Comparison of ENCODE assay signal across 16 cellular contexts in the genomic region with DNA sequence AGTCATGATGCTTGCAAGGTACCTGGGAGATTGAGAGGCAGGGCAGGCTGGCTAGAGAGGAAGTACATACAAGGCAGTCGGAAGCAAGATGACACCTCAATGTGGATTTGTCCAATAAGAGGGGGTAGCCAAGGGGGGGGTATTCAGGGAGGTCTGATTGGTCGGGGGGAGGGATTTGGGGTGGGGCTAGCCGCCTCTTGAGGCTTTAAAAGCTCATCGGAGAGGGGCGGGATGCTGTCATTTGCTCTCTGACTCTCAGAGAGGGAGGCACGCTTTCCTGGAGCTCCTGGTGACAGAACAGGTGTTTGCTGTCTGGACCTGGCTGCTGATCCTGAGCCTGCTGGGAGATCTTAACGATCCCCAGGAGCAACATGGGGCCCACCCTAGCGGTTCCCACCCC. TPM values are rescaled to one million over a fixed set of nuclear protein-coding genes. Genes with fewer than 3 reads are reported as not detected.
DNase-seq lines count a peak whose midpoint lies in the region; ATAC-seq, FAIRE-seq and TF ChIP-seq lines count a peak whose summit lies in the region.
"Had no signal": no experiment of that assay in that cellular context is flagged by ENCODE, and none has a peak within 500 bp of the region (broad histone marks: within the 10 kb centered on the region; RNA-seq: fewer than 3 reads in every experiment).

A gene (plus strand): TSS at position 234 of the 400 bp plus-strand sequence. CDS start 138 bp downstream, at position 372.

- no peaks in the 10 kb centered on the region for H3K79me2 ChIP-seq in astrocyte (ENCODE audit: insufficient read depth, low read length)

- H3K9ac ChIP-seq in astrocyte (ENCODE audit: low read length) = no peak within 1 kb of the TSS

- H3K4me1 Mint-ChIP-seq in activated T-cell treated with anti-CD3 and anti-CD28 coated beads, Interleukin-2, amount 50 U/mL, for 24 hours (ENCODE audit: low read depth) = peaks cover 9% of the 10 kb centered on the region
- peaks cover 2% of the 10 kb centered on the region for H3K4me1 Mint-ChIP-seq in astrocyte (ENCODE audit: low read depth, unreplicated experiment)
- H3K4me1 Mint-ChIP-seq in memory B cell = peaks cover 4% of the 10 kb centered on the region

- peaks cover 16% of the 10 kb centered on the region for H3K27me3 ChIP-seq in astrocyte (ENCODE audit: insufficient read depth, low read length)
- H3K27me3 ChIP-seq in thoracic aorta (replicated peaks; ENCODE audit: insufficient read depth) = no peaks in the 10 kb centered on the region
- peaks cover 13% of the 10 kb centered on the region for H3K27me3 ChIP-seq in lower lobe of right lung (ENCODE audit: low read depth)

- H3K4me3 ChIP-seq in astrocyte (ENCODE audit: insufficient read depth, low read depth, low read length) (no peak within 1 kb of the TSS), thoracic aorta (peak within 1 kb of the TSS; percentile 23), lower lobe of right lung (no peak within 1 kb of the TSS)

- intact Hi-C loops in lower lobe of right lung (cut with DNase I) = no loop called here

- no peak for DNase-seq in activated T-cell treated with anti-CD3 and anti-CD28 coated beads, Interleukin-2, amount 50 U/mL, for 24 hours
- DNase-seq in activated T-cell treated with anti-CD3 and anti-CD28 coated beads for 4 hours (no peak), astrocyte (ENCODE audit: low read depth) (no peak), memory B cell (ENCODE audit: low spot score in 2 of 2) (no peak), thoracic aorta (ENCODE audit: low spot score) (no peak), cerebellar nuclear complex (lab: John Stamatoyannopoulos, UW) (no peak), lower lobe of right lung (no peak), NCI-H526 (lab: John Stamatoyannopoulos, UW) (no peak)
- DNase-seq: CD4-positive, alpha-beta T cell; NCI-H446 treated with DMSO at 0.1 percent for 48 hours; PC-3; transverse colon had no signal

- peak within 1 kb of the TSS; percentile 8 for H3K4me3 Mint-ChIP-seq in activated T-cell treated with anti-CD3 and anti-CD28 coated beads, Interleukin-2, amount 50 U/mL, for 24 hours
- H3K4me3 Mint-ChIP-seq in astrocyte (ENCODE audit: unreplicated experiment) = peak within 1 kb of the TSS; percentile 73
- peak within 1 kb of the TSS; percentile 29 for H3K4me3 Mint-ChIP-seq in memory B cell
- H3K4me3 Mint-ChIP-seq: CD4-positive, alpha-beta T cell had no signal

- H3K9me3 ChIP-seq in astrocyte (ENCODE audit: insufficient read depth, low read depth, low read length) (no peaks in the 10 kb centered on the region), thoracic aorta (no peaks in the 10 kb centered on the region), lower lobe of right lung (no peaks in the 10 kb centered on the region)
- H3K9me3 ChIP-seq: transverse colon had no signal

- H3K36me3 ChIP-seq in astrocyte (ENCODE audit: insufficient read depth, low read length) = no peaks in the 10 kb centered on the region
- H3K36me3 ChIP-seq in thoracic aorta = no peaks in the 10 kb centered on the region
- no peaks in the 10 kb centered on the region for H3K36me3 ChIP-seq in lower lobe of right lung
- H3K36me3 ChIP-seq: transverse colon had no signal

- H3K9me3 Mint-ChIP-seq in activated T-cell treated with anti-CD3 and anti-CD28 coated beads, Interleukin-2, amount 50 U/mL, for 24 hours = no peaks in the 10 kb centered on the region
- H3K9me3 Mint-ChIP-seq in astrocyte (ENCODE audit: unreplicated experiment) = no peaks in the 10 kb centered on the region
- H3K9me3 Mint-ChIP-seq in memory B cell = no peaks in the 10 kb centered on the region
- H3K9me3 Mint-ChIP-seq: CD4-positive, alpha-beta T cell had no signal

- FAIRE-seq in astrocyte (lab: Jason Lieb, UNC) = no peak
- FAIRE-seq: A204.1, HTR-8/SVneo had no signal

- H3K27ac Mint-ChIP-seq in activated T-cell treated with anti-CD3 and anti-CD28 coated beads, Interleukin-2, amount 50 U/mL, for 24 hours = no peak within 1 kb of the TSS
- H3K27ac Mint-ChIP-seq in astrocyte (ENCODE audit: unreplicated experiment) = no peak within 1 kb of the TSS
- no peak within 1 kb of the TSS for H3K27ac Mint-ChIP-seq in memory B cell
- H3K27ac Mint-ChIP-seq: CD4-positive, alpha-beta T cell had no signal

- TF ChIP-seq CTCF in astrocyte (IDR thresholded peaks at IDR 0.05; ENCODE audit: insufficient read depth, low read depth, low read length) (no peak), thoracic aorta (IDR thresholded peaks at IDR 0.05) (no peak), lower lobe of right lung (IDR thresholded peaks at IDR 0.05) (no peak)

- H4K20me1 ChIP-seq in astrocyte (ENCODE audit: insufficient read depth, low read length) = no peaks in the 10 kb centered on the region

- no peak within 1 kb of the TSS for H3K4me2 ChIP-seq in astrocyte (ENCODE audit: low read length)

- no peak within 1 kb of the TSS for H3K27ac ChIP-seq in astrocyte (ENCODE audit: low read depth, low read length)
- H3K27ac ChIP-seq in thoracic aorta = no peak within 1 kb of the TSS
- no peak within 1 kb of the TSS for H3K27ac ChIP-seq in lower lobe of right lung
- H3K27ac ChIP-seq: transverse colon had no signal

- H3K36me3 Mint-ChIP-seq in activated T-cell treated with anti-CD3 and anti-CD28 coated beads, Interleukin-2, amount 50 U/mL, for 24 hours (ENCODE audit: low read depth) = no peaks in the 10 kb centered on the region
- H3K36me3 Mint-ChIP-seq in astrocyte (ENCODE audit: low read depth, unreplicated experiment) (no peaks in the 10 kb centered on the region), memory B cell (no peaks in the 10 kb centered on the region)

- H3K27me3 Mint-ChIP-seq in activated T-cell treated with anti-CD3 and anti-CD28 coated beads, Interleukin-2, amount 50 U/mL, for 24 hours = peaks cover 84% of the 10 kb centered on the region
- H3K27me3 Mint-ChIP-seq in astrocyte (ENCODE audit: low read depth, unreplicated experiment) = peaks cover 55% of the 10 kb centered on the region
- peaks cover 23% of the 10 kb centered on the region for H3K27me3 Mint-ChIP-seq in memory B cell

- no peak for ATAC-seq in memory B cell (ENCODE audit: low read depth)
- ATAC-seq in thoracic aorta (ENCODE audit: insufficient number of reproducible peaks, low FRiP score, low read depth) = no peak
- no peak for ATAC-seq in lower lobe of right lung
- ATAC-seq: PC-3 had no signal

- no peak within 1 kb of the TSS for H2AFZ ChIP-seq in astrocyte (ENCODE audit: low read depth, low read length)

- H3K4me1 ChIP-seq in astrocyte (ENCODE audit: insufficient read depth, low read length) (no peaks in the 10 kb centered on the region), thoracic aorta (ENCODE audit: control insufficient read depth in 1 of 2, low read depth in 2 of 2) (no peaks in the 10 kb centered on the region), lower lobe of right lung (no peaks in the 10 kb centered on the region)

RNA-seq across cellular contexts. Expression of the gene that starts here (rescaled TPM):
- total RNA-seq in astrocyte (0.67 and 1.00 TPM in 2 replicates), thoracic aorta (not detected), lower lobe of right lung (not detected)
- total RNA-seq: activated CD8-positive, alpha-beta memory T cell treated with anti-CD3 and anti-CD28 coated beads for 36 hours; CD4-positive, alpha-beta T cell; PC-3; posterior vena cava; transverse colon had no signal

Comparison
In these comparisons a context has a peak if more than half of its experiments do, and no peak if none do; other contexts are left out.
1. H3K4me3 Mint-ChIP-seq: peak in every context shown above with its lines; median percentile 73 in astrocyte; 29 in memory B cell; 8 in activated T-cell treated with anti-CD3 and anti-CD28 coated beads, Interleukin-2, amount 50 U/mL, for 24 hours.